In the genomic region with DNA sequence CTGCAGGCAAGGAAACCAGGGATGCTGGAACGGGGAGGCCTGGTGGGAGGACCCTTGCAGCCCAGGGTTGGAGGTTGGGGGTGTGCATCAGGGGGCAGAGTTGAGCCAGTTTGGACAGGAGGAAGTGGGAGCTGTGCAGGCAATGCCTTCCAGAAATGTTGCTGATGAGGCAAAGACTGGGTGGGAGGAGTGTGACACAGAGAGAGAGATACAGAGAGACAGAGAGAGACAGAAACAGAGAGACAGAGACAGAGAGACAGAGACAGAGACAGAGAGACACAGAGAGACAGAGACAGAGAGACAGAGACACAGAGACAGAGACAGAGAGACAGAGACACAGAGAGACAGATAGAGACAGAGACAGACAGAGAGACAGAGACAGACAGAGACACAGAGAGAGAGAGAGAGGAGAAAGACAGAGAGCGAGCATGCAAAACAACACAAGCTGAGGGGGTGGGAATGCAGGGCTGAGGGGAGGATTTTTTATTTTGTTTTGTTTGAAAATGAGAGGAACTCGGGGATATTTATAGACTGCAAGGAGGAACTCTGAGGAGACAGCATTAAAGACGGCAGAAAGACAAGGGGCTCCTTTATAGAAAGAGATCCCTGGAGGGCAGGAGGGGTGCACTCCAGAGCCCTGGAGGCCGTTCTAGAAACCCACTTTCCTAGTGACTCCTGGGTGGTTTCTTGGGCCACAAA, we compare ENCODE assay signal across 8 cellular contexts. TPM values are rescaled to one million over a fixed set of nuclear protein-coding genes. Genes with fewer than 3 reads are reported as not detected.
DNase-seq lines count a peak whose midpoint lies in the region; ATAC-seq and TF ChIP-seq lines count a peak whose summit lies in the region.

No MANE protein-coding gene starts in this region.

- no peaks in the 10 kb centered on the region for H3K27me3 Mint-ChIP-seq in natural killer cell (ENCODE audit: low read depth in 2 of 2)
- no peaks in the 10 kb centered on the region for H3K27me3 Mint-ChIP-seq in natural killer cell treated with Interleukin-12 subunit alpha and Interleukin-12 subunit beta and Interleukin-15 and Interleukin-18, amount 100 ng/mL, for 72 hours
- no peaks in the 10 kb centered on the region for H3K27me3 Mint-ChIP-seq in dendritic cell treated with granulocyte-macrophage colony-stimulating factor and Interleukin-4, amounts not matched to agents 40 ng/mL and 50 ng/mL, for 4 days

- H3K4me3 ChIP-seq in OCI-LY3 (ENCODE audit: low read length) = peak overlapping the region; percentile 29

- ATAC-seq in natural killer cell (no peak), GM21423 (IDR thresholded peaks at IDR 0.05; ENCODE audit: unreplicated experiment) (no peak)
- no peak for ATAC-seq in natural killer cell treated with Interleukin-12 subunit alpha and Interleukin-12 subunit beta and Interleukin-15 and Interleukin-18, amount 100 ng/mL, for 72 hours

- DNase-seq in natural killer cell (no peak), mucosa of gallbladder (ENCODE audit: low spot score) (peak; percentile 50), T-helper 2 cell (no peak), germinal center (ENCODE audit: low spot score) (no peak)
- no peak for DNase-seq in natural killer cell treated with Interleukin-12 subunit alpha and Interleukin-12 subunit beta and Interleukin-15 and Interleukin-18, amount 100 ng/mL, for 72 hours (ENCODE audit: low spot score)

- peak overlapping the region; percentile 68 for H2AFZ ChIP-seq in OCI-LY3 (ENCODE audit: low read depth, low read length)

- no peaks in the 10 kb centered on the region for H3K27me3 ChIP-seq in OCI-LY3 (ENCODE audit: low read depth, low read length)

- no peaks in the 10 kb centered on the region for H3K9me3 Mint-ChIP-seq in natural killer cell
- no peaks in the 10 kb centered on the region for H3K9me3 Mint-ChIP-seq in natural killer cell treated with Interleukin-12 subunit alpha and Interleukin-12 subunit beta and Interleukin-15 and Interleukin-18, amount 100 ng/mL, for 72 hours
- no peaks in the 10 kb centered on the region for H3K9me3 Mint-ChIP-seq in dendritic cell treated with granulocyte-macrophage colony-stimulating factor and Interleukin-4, amounts not matched to agents 40 ng/mL and 50 ng/mL, for 4 days

- intact Hi-C loops in natural killer cell (cut with micrococcal nuclease) = loop anchor here (5.0 kb wide), 2 partner anchors 38 to 293 kb away; partner anchors contain the start of gene FAM193A
- intact Hi-C loops in dendritic cell treated with granulocyte-macrophage colony-stimulating factor and Interleukin-4, amounts not matched to agents 40 ng/mL and 50 ng/mL, for 4 days (cut with micrococcal nuclease) = loop anchor here (2.0 to 5.0 kb wide), 4 partner anchors 175 to 372 kb away; partner anchors contain the start of genes CFAP99, FAM193A, NSD2 and RNF4

- H3K4me2 ChIP-seq in OCI-LY3 (ENCODE audit: low read length) = peak overlapping the region; percentile 17

- no peaks in the 10 kb centered on the region for H3K9me3 ChIP-seq in OCI-LY3 (ENCODE audit: insufficient read depth, low read length)

- H3K36me3 ChIP-seq in OCI-LY3 (replicated peaks; ENCODE audit: low read depth, low read length) = peaks cover 13% of the 10 kb centered on the region

- H3K9ac ChIP-seq in OCI-LY3 (ENCODE audit: low read length) = no peak overlapping the region

- H3K27ac ChIP-seq in OCI-LY3 (ENCODE audit: low read length) = no peak overlapping the region

- H4K20me1 ChIP-seq in OCI-LY3 (ENCODE audit: insufficient read depth, low read length) = peaks cover 20% of the 10 kb centered on the region

- H3K27ac Mint-ChIP-seq in natural killer cell = peak overlapping the region; percentile 7 to 44
- peak overlapping the region in 1 of 2 donors; percentile 3 for H3K27ac Mint-ChIP-seq in natural killer cell treated with Interleukin-12 subunit alpha and Interleukin-12 subunit beta and Interleukin-15 and Interleukin-18, amount 100 ng/mL, for 72 hours
- H3K27ac Mint-ChIP-seq in dendritic cell treated with granulocyte-macrophage colony-stimulating factor and Interleukin-4, amounts not matched to agents 40 ng/mL and 50 ng/mL, for 4 days = peak overlapping the region; percentile 85

- peaks cover 31 to 50% of the 10 kb centered on the region in 2 donors for H3K4me1 Mint-ChIP-seq in natural killer cell
- H3K4me1 Mint-ChIP-seq in natural killer cell treated with Interleukin-12 subunit alpha and Interleukin-12 subunit beta and Interleukin-15 and Interleukin-18, amount 100 ng/mL, for 72 hours (ENCODE audit: low read depth in 2 of 2) = peaks cover 31 to 42% of the 10 kb centered on the region in 2 donors
- peaks cover 56% of the 10 kb centered on the region for H3K4me1 Mint-ChIP-seq in dendritic cell treated with granulocyte-macrophage colony-stimulating factor and Interleukin-4, amounts not matched to agents 40 ng/mL and 50 ng/mL, for 4 days (ENCODE audit: low read depth)

- H3K36me3 Mint-ChIP-seq in natural killer cell = no peaks in the 10 kb centered on the region
- H3K36me3 Mint-ChIP-seq in natural killer cell treated with Interleukin-12 subunit alpha and Interleukin-12 subunit beta and Interleukin-15 and Interleukin-18, amount 100 ng/mL, for 72 hours = peaks cover 16% of the 10 kb centered on the region
- peaks cover 34% of the 10 kb centered on the region for H3K36me3 Mint-ChIP-seq in dendritic cell treated with granulocyte-macrophage colony-stimulating factor and Interleukin-4, amounts not matched to agents 40 ng/mL and 50 ng/mL, for 4 days (ENCODE audit: low read depth)

- H3K4me3 Mint-ChIP-seq in natural killer cell = peak overlapping the region; percentile 1
- H3K4me3 Mint-ChIP-seq in natural killer cell treated with Interleukin-12 subunit alpha and Interleukin-12 subunit beta and Interleukin-15 and Interleukin-18, amount 100 ng/mL, for 72 hours = no peak overlapping the region
- peak overlapping the region; percentile 74 for H3K4me3 Mint-ChIP-seq in dendritic cell treated with granulocyte-macrophage colony-stimulating factor and Interleukin-4, amounts not matched to agents 40 ng/mL and 50 ng/mL, for 4 days

- TF ChIP-seq CTCF in natural killer cell (IDR thresholded peaks at IDR 0.05) (no peak), OCI-LY3 (IDR thresholded peaks at IDR 0.05; ENCODE audit: low read depth, low read length) (peak; percentile 50)

- peaks cover 30% of the 10 kb centered on the region for H3K79me2 ChIP-seq in OCI-LY3 (ENCODE audit: low read length)

- H3K4me1 ChIP-seq in OCI-LY3 (ENCODE audit: low read length) = peaks cover 32% of the 10 kb centered on the region

RNA-seq across cellular contexts. Expression of gene HAUS3, which starts 1.9 kb away (rescaled TPM):
- 10 to 100 TPM; 38.0 to 50.3 (median 49.4) TPM for total RNA-seq in natural killer cell
- total RNA-seq in natural killer cell treated with Interleukin-12 subunit alpha and Interleukin-12 subunit beta and Interleukin-15 and Interleukin-18, amount 100 ng/mL, for 72 hours = 10 to 100 TPM; 17.6 to 30.0 TPM
- 12.0 TPM for total RNA-seq in mucosa of gallbladder

RNA-seq across cellular contexts. Expression of gene POLN, which starts 1.9 kb away (rescaled TPM):
- total RNA-seq in natural killer cell (1 to 10 TPM; 2.6 to 6.9 (median 3.3) TPM), mucosa of gallbladder (7.7 TPM)
- total RNA-seq in natural killer cell treated with Interleukin-12 subunit alpha and Interleukin-12 subunit beta and Interleukin-15 and Interleukin-18, amount 100 ng/mL, for 72 hours = 1 to 10 TPM; 3.8 to 6.1 TPM

RNA-seq across cellular contexts. Expression of gene MXD4, which starts 18.1 kb away (rescaled TPM):
- total RNA-seq in natural killer cell (100 to 1,000 TPM; 141 to 172 (median 166) TPM), mucosa of gallbladder (98.4 TPM)
- 10 to 100 TPM; 13.9 to 14.5 TPM for total RNA-seq in natural killer cell treated with Interleukin-12 subunit alpha and Interleukin-12 subunit beta and Interleukin-15 and Interleukin-18, amount 100 ng/mL, for 72 hours
